10 cellular contexts compared by ENCODE assay signal in genomic region chr1:228903573-228904122, GRCh38.
A peak's percentile ranks its signal among the peaks of the same experiment; 100 is the strongest.
DNase-seq lines count a peak whose midpoint lies in the region; ATAC-seq, FAIRE-seq and TF ChIP-seq lines count a peak whose summit lies in the region.
"Had no signal": no experiment of that assay in that cellular context is flagged by ENCODE, and none has a peak within 500 bp of the region (broad histone marks: within the 10 kb centered on the region; RNA-seq: fewer than 3 reads in every experiment).

No MANE protein-coding gene starts in this region.

- H3K4me1 Mint-ChIP-seq in T-helper 2 cell treated with Interferon-gamma antibody and Interleukin-4, amounts not matched to agents 5 μg/mL and 100 μg/mL, for 36 hours (ENCODE audit: low read depth), result no peaks in the 10 kb centered on the region

- H3K4me3 ChIP-seq in HEK293 (ENCODE audit: low read depth, low read length), result no peak overlapping the region
- H3K4me3 ChIP-seq in small intestine (ENCODE audit: low read depth in 1 of 2, low read length in 2 of 2), result no peak overlapping the region

- 25 to 62% (median 56%) methylated on average over 7 of the region's 7 CpGs for WGBS in small intestine, 3 donors

- H3K36me3 ChIP-seq in HEK293 (ENCODE audit: control insufficient read depth in 2 of 2, insufficient read depth in 1 of 2, low read length in 2 of 2) (no peaks in the 10 kb centered on the region), small intestine (ENCODE audit: control insufficient read depth in 2 of 2, insufficient read depth in 2 of 2, low read length in 2 of 2) (no peaks in the 10 kb centered on the region)

- H3K9me3 Mint-ChIP-seq in T-helper 2 cell treated with Interferon-gamma antibody and Interleukin-4, amounts not matched to agents 5 μg/mL and 100 μg/mL, for 36 hours, result no peaks in the 10 kb centered on the region

- no peaks in the 10 kb centered on the region for H3K36me3 Mint-ChIP-seq in T-helper 2 cell treated with Interferon-gamma antibody and Interleukin-4, amounts not matched to agents 5 μg/mL and 100 μg/mL, for 36 hours (ENCODE audit: low read depth)

- DNase-seq in caudate nucleus (lab: John Stamatoyannopoulos, UW) (no peak), left lobe of liver (ENCODE audit: low spot score) (no peak), small intestine (peak; percentile 27), NCI-H128 (lab: John Stamatoyannopoulos, UW; ENCODE audit: unreplicated experiment) (no peak), HTR-8/SVneo (ENCODE audit: insufficient read length, low spot score) (no peak), epidermal melanocyte (ENCODE audit: insufficient read length, low spot score) (no peak)
- DNase-seq in T-helper 2 cell treated with Interferon-gamma antibody and Interleukin-4, amounts not matched to agents 5 μg/mL and 100 μg/mL, for 36 hours (ENCODE audit: low spot score), result no peak
- DNase-seq: islet precursor cell, NCI-H510A had no signal

- POLR2A ChIA-PET in HEK293 (lab: Yijun Ruan, JAX), result interaction anchor here (1.0 kb wide), 1 partner anchor 122 kb away, joined by 3 read pairs; no protein-coding TSS in a partner anchor

- H3K9me3 ChIP-seq in HEK293 (ENCODE audit: control insufficient read depth, insufficient read depth, low read depth, low read length), result no peaks in the 10 kb centered on the region
- H3K9me3 ChIP-seq in small intestine (ENCODE audit: control insufficient read depth, low read depth), result no peaks in the 10 kb centered on the region

- TF ChIP-seq CTCF in HEK293 (tag by site-specific recombination; IDR thresholded peaks at IDR 0.05), result no peak

- ATAC-seq in left lobe of liver, result peak; percentile 17

- H3K27me3 Mint-ChIP-seq in T-helper 2 cell treated with Interferon-gamma antibody and Interleukin-4, amounts not matched to agents 5 μg/mL and 100 μg/mL, for 36 hours (ENCODE audit: low read depth), result peaks cover 17% of the 10 kb centered on the region

- H3K27ac ChIP-seq in HEK293 (ENCODE audit: extremely low read depth, low read depth, low read length), result peak overlapping the region; percentile 93
- peak overlapping the region; percentile 68 for H3K27ac ChIP-seq in caudate nucleus (ENCODE audit: low read depth, low read length)
- peak overlapping the region in 1 of 2 donors; percentile 34 for H3K27ac ChIP-seq in small intestine (ENCODE audit: low read depth in 1 of 2, low read length in 1 of 2)

- no peaks in the 10 kb centered on the region for H3K27me3 ChIP-seq in small intestine (ENCODE audit: control insufficient read depth in 2 of 2, insufficient read depth in 2 of 2, low read length in 2 of 2)

- no peak overlapping the region for H3K4me3 Mint-ChIP-seq in T-helper 2 cell treated with Interferon-gamma antibody and Interleukin-4, amounts not matched to agents 5 μg/mL and 100 μg/mL, for 36 hours

- peaks cover 49% of the 10 kb centered on the region for H3K4me1 ChIP-seq in HEK293 (ENCODE audit: control insufficient read depth, insufficient read depth, low read length)
- peaks cover 0 to 2% of the 10 kb centered on the region in 2 donors for H3K4me1 ChIP-seq in small intestine (ENCODE audit: control insufficient read depth in 2 of 2, insufficient read depth in 1 of 2, low read depth in 1 of 2, low read length in 1 of 2)

- FAIRE-seq in small intestine (lab: Jason Lieb, UNC), result no peak
- FAIRE-seq in HTR-8/SVneo (lab: Jason Lieb, UNC), result no peak

- H3K27ac Mint-ChIP-seq in T-helper 2 cell treated with Interferon-gamma antibody and Interleukin-4, amounts not matched to agents 5 μg/mL and 100 μg/mL, for 36 hours, result no peak overlapping the region

- CTCF ChIA-PET in HEK293 (lab: Yijun Ruan, JAX), result interaction anchor here (0.9 to 2.5 kb wide), 3 partner anchors 14 to 324 kb away, joined by 3 to 7 read pairs (median 3); no protein-coding TSS in a partner anchor

TF ChIP-seq in HEK293, 187 proteins besides CTCF, POLR2A, EP300 and RAD21:
- TF ChIP-seq ZBTB8A (tag by site-specific recombination; IDR thresholded peaks at IDR 0.05) (no peak), ZNF670 (tag by site-specific recombination; IDR thresholded peaks at IDR 0.05; ENCODE audit: low read depth) (no peak), ZBTB17 (tag by site-specific recombination; IDR thresholded peaks at IDR 0.05) (0 out of 2 replicates have a peak, but pooled peaks have one; percentile 25), ZIC2 (tag by site-specific recombination; IDR thresholded peaks at IDR 0.05) (peak; percentile 39; the same call in 1 of the 2 replicates), ZNF521 (tag by site-specific recombination; IDR thresholded peaks at IDR 0.05) (no peak), ZNF2 (tag by site-specific recombination; IDR thresholded peaks at IDR 0.05) (peak; percentile 67), ZNF354C (tag by site-specific recombination; IDR thresholded peaks at IDR 0.05; ENCODE audit: borderline replicate concordance, low read depth) (no peak), ZNF600 (tag by site-specific recombination; IDR thresholded peaks at IDR 0.05) (peak; percentile 73), ZNF837 (tag by site-specific recombination; IDR thresholded peaks at IDR 0.05) (no peak)
